In the genomic region with DNA sequence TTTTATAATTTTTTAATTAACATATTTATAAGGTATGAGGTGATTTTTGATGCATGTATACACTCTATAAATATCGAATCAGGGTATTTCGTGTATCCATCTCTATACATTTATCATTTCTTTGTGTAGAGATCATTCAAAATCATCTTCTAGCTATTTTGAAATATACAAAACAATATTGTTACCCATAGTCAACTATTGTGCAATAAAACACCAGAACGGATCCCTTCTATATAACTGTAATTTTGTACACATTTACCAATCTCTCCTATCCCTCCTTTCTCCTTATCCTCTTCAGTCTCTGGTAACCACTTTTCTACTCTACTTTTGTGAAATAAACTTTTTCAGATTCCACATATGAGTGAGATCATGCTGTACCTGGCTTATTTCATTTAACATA, we compare ENCODE assay signal across 8 cellular contexts.
"Had no signal": no experiment of that assay in that cellular context is flagged by ENCODE, and none has a peak within 500 bp of the region (broad histone marks: within the 10 kb centered on the region; RNA-seq: fewer than 3 reads in every experiment).

No MANE protein-coding gene starts in this region.

- H3K9ac ChIP-seq: KMS-11 had no signal

- H3K27ac Mint-ChIP-seq: IgD-negative memory B cell had no signal

- H3K27me3 Mint-ChIP-seq: IgD-negative memory B cell had no signal

- H3K4me2 ChIP-seq: KMS-11 had no signal

- H3K4me3 Mint-ChIP-seq: IgD-negative memory B cell had no signal

- FAIRE-seq: HTR-8/SVneo had no signal

- H3K27ac ChIP-seq: HL-60, KMS-11 had no signal

- H3K36me3 Mint-ChIP-seq: IgD-negative memory B cell had no signal

- H3K9me3 Mint-ChIP-seq: IgD-negative memory B cell had no signal

- DNase-seq: Karpas-422, Kasumi-1, KBM-7, KG1 had no signal
